ENCODE assay signal across 1 cellular context in genomic region chr10:96222441-96222840, GRCh38.
TF ChIP-seq lines count a peak whose summit lies in the region.

No MANE protein-coding gene starts in this region.

TF ChIP-seq in WTC11, 78 proteins besides CTCF, POLR2A, EP300 and RAD21 (continued from another document):
- TF ChIP-seq E2F1 (CRISPR knock-in tag; IDR thresholded peaks at IDR 0.05) (no peak), ZNF263 (CRISPR knock-in tag; IDR thresholded peaks at IDR 0.05; ENCODE audit: low read depth) (no peak), ZNF671 (CRISPR knock-in tag; IDR thresholded peaks at IDR 0.05) (no peak), ZNF425 (CRISPR knock-in tag; conservative IDR thresholded peaks at IDR 0.05) (no peak), RORB (CRISPR knock-in tag; IDR thresholded peaks at IDR 0.05) (no peak), CREM (CRISPR knock-in tag; IDR thresholded peaks at IDR 0.05) (no peak), PREB (CRISPR knock-in tag; IDR thresholded peaks at IDR 0.05; ENCODE audit: borderline replicate concordance) (no peak), FOXK1 (CRISPR knock-in tag; IDR thresholded peaks at IDR 0.05) (peak; percentile 57; the same call in 1 of the 2 replicates), HMGA2 (CRISPR knock-in tag; IDR thresholded peaks at IDR 0.05) (no peak), MAX (CRISPR knock-in tag; IDR thresholded peaks at IDR 0.05) (peak; percentile 33; the same call in 1 of the 2 replicates), JUN (CRISPR knock-in tag; IDR thresholded peaks at IDR 0.05) (no peak), AR (CRISPR knock-in tag; IDR thresholded peaks at IDR 0.05) (no peak), USF2 (CRISPR knock-in tag; IDR thresholded peaks at IDR 0.05) (no peak), ETV6 (CRISPR knock-in tag; IDR thresholded peaks at IDR 0.05) (peak; percentile 93), FOXP4 (CRISPR knock-in tag; IDR thresholded peaks at IDR 0.05) (peak; percentile 81; the same call in 1 of the 2 replicates), ARID4B (CRISPR knock-in tag; IDR thresholded peaks at IDR 0.05; ENCODE audit: borderline replicate concordance) (no peak), EMX1 (CRISPR knock-in tag; IDR thresholded peaks at IDR 0.05) (no peak), MXD4 (CRISPR knock-in tag; IDR thresholded peaks at IDR 0.05; ENCODE audit: borderline replicate concordance) (0 out of 2 replicates have a peak, but pooled peaks have one; percentile 2), HMGXB4 (CRISPR knock-in tag; IDR thresholded peaks at IDR 0.05) (no peak), ZNF219 (CRISPR knock-in tag; IDR thresholded peaks at IDR 0.05; ENCODE audit: borderline replicate concordance) (no peak), ATF1 (CRISPR knock-in tag; IDR thresholded peaks at IDR 0.05) (no peak), TCF7 (CRISPR knock-in tag; IDR thresholded peaks at IDR 0.05; ENCODE audit: low read depth) (no peak), CBFB (CRISPR knock-in tag; IDR thresholded peaks at IDR 0.05; ENCODE audit: low read depth) (no peak), USF1 (CRISPR knock-in tag; IDR thresholded peaks at IDR 0.05) (no peak), ERG (CRISPR knock-in tag; IDR thresholded peaks at IDR 0.05) (0 out of 2 replicates have a peak, but pooled peaks have one; percentile 60), ZNF317 (CRISPR knock-in tag; IDR thresholded peaks at IDR 0.05; ENCODE audit: borderline replicate concordance, low read depth) (no peak), ZNF512 (CRISPR knock-in tag; IDR thresholded peaks at IDR 0.05; ENCODE audit: borderline replicate concordance) (no peak), ZMAT4 (CRISPR knock-in tag; IDR thresholded peaks at IDR 0.05) (no peak), NR3C1 (CRISPR knock-in tag; conservative IDR thresholded peaks at IDR 0.05; ENCODE audit: low read depth) (no peak)
